Comparison of ENCODE assay signal across 30 cellular contexts in genomic region chr6:42764883-42765653, GRCh38. TPM values are rescaled to one million over a fixed set of nuclear protein-coding genes. Genes with fewer than 3 reads are reported as not detected.
DNase-seq lines count a peak whose midpoint lies in the region; ATAC-seq and TF ChIP-seq lines count a peak whose summit lies in the region.
"Had no signal": no experiment of that assay in that cellular context is flagged by ENCODE, and none has a peak within 500 bp of the region (broad histone marks: within the 10 kb centered on the region; RNA-seq: fewer than 3 reads in every experiment).

No MANE protein-coding gene starts in this region.

- no peaks in the 10 kb centered on the region for H3K79me2 ChIP-seq in PC-3 (ENCODE audit: low read length)

- peak overlapping the region; percentile 66 for H3K4me2 ChIP-seq in PC-3 (ENCODE audit: low read length)
- H3K4me2 ChIP-seq: smooth muscle cell had no signal

- H3K36me3 ChIP-seq in PC-3 (ENCODE audit: low read depth, low read length) (no peaks in the 10 kb centered on the region), body of pancreas (replicated peaks in 1 of 2; ENCODE audit: insufficient read depth in 1 of 2, low read depth in 2 of 2) (no peaks in the 10 kb centered on the region)
- H3K36me3 ChIP-seq: cardiac muscle cell, right atrium auricular region, SJSA1 had no signal

- CTCF ChIA-PET in PC-3 (lab: Charles Lee) = interaction anchor here (0.6 kb wide), 1 partner anchor 18 kb away, joined by 4 read pairs; no protein-coding TSS in a partner anchor

- no peak overlapping the region for H3K9ac ChIP-seq in PC-3 (ENCODE audit: low read length)

- TF ChIP-seq CTCF in natural killer cell (IDR thresholded peaks at IDR 0.05) (no peak), PC-3 (conservative IDR thresholded peaks at IDR 0.05; ENCODE audit: low read depth, low read length) (no peak), body of pancreas (IDR thresholded peaks at IDR 0.05) (no peak)

- H3K9me3 ChIP-seq in PC-3 (ENCODE audit: low read length) = no peaks in the 10 kb centered on the region
- H3K9me3 ChIP-seq in body of pancreas = no peaks in the 10 kb centered on the region
- H3K9me3 ChIP-seq: esophagus squamous epithelium, right atrium auricular region, SJSA1, stomach, tibial artery had no signal

- no peaks in the 10 kb centered on the region for H4K20me1 ChIP-seq in PC-3 (ENCODE audit: low read length)

- intact Hi-C loops in natural killer cell (cut with micrococcal nuclease) (no loop called here), PC-3 (cut with micrococcal nuclease) (no loop called here), body of pancreas (cut with DNase I) (no loop called here)

- no peak overlapping the region for H2AFZ ChIP-seq in PC-3 (ENCODE audit: low read length)

- H3K4me3 ChIP-seq in PC-3 (ENCODE audit: low read length) (no peak overlapping the region), body of pancreas (no peak overlapping the region)
- H3K4me3 ChIP-seq: cardiac muscle cell, esophagus squamous epithelium, right atrium auricular region, SJSA1, smooth muscle cell, stomach, tibial artery had no signal

- ATAC-seq in natural killer cell = no peak
- ATAC-seq in natural killer cell treated with Interleukin-12 subunit alpha and Interleukin-12 subunit beta and Interleukin-15 and Interleukin-18, amount 100 ng/mL, for 72 hours = no peak
- no peak for ATAC-seq in PC-3
- ATAC-seq in body of pancreas = no peak
- ATAC-seq in HG03439 (IDR thresholded peaks at IDR 0.05; ENCODE audit: unreplicated experiment) = no peak
- ATAC-seq: activated CD4-positive, alpha-beta T cell treated with anti-CD3 and anti-CD28 coated beads for 36 hours; activated naive CD4-positive, alpha-beta T cell treated with anti-CD3 and anti-CD28 coated beads, Interleukin-2, amount 50 U/mL, for 72 hours; left ventricle myocardium superior had no signal

- H3K27ac Mint-ChIP-seq in natural killer cell = peak overlapping the region; percentile 88 to 94
- H3K27ac Mint-ChIP-seq in natural killer cell treated with Interleukin-12 subunit alpha and Interleukin-12 subunit beta and Interleukin-15 and Interleukin-18, amount 100 ng/mL, for 72 hours = peak overlapping the region in 1 of 2 donors; percentile 92
- H3K27ac Mint-ChIP-seq in immature natural killer cell = peak overlapping the region; percentile 54 to 98 (median 86)
- H3K27ac Mint-ChIP-seq: activated CD4-positive, alpha-beta T cell treated with anti-CD3 and anti-CD28 coated beads for 36 hours; activated naive CD4-positive, alpha-beta T cell treated with anti-CD3 and anti-CD28 coated beads, Interleukin-2, amount 50 U/mL, for 72 hours had no signal

- DNase-seq in natural killer cell (no peak), PC-3 (no peak), immature natural killer cell (no peak), NCI-H1436 (lab: John Stamatoyannopoulos, UW) (no peak), body of pancreas (no peak), C1 segment of cervical spinal cord (lab: John Stamatoyannopoulos, UW) (no peak)
- no peak for DNase-seq in natural killer cell treated with Interleukin-12 subunit alpha and Interleukin-12 subunit beta and Interleukin-15 and Interleukin-18, amount 100 ng/mL, for 72 hours (ENCODE audit: low spot score)
- DNase-seq: activated CD4-positive, alpha-beta T cell treated with anti-CD3 and anti-CD28 coated beads for 36 hours; activated T-cell treated with anti-CD3 and anti-CD28 coated beads for 4 hours; anterior cingulate cortex; DND-41; esophagus squamous epithelium; left ventricle myocardium superior; NCI-H1092; NCI-H2029 treated with DMSO at 0.1 percent for 48 hours; NCI-H446; NCI-H774; stimulated activated CD4-positive, alpha-beta T cell treated with anti-CD3 and anti-CD28 coated beads, Interleukin-1b, Interleukin-23, amount 100 ng/mL, for 48 hours; stimulated activated CD8-positive, alpha-beta memory T cell treated with anti-CD3 and anti-CD28 coated beads, Interleukin-4, amount 100 ng/mL, for 48 hours; stomach; tibial artery had no signal

- TF ChIP-seq POLR2A in body of pancreas (IDR thresholded peaks at IDR 0.05) = no peak

- POLR2A ChIA-PET in PC-3 (lab: Charles Lee; ENCODE audit: unreplicated experiment) = no interaction called here

- no peaks in the 10 kb centered on the region for H3K9me2 ChIP-seq in PC-3 (replicated peaks; ENCODE audit: low read length)

- H3K27ac ChIP-seq in PC-3 (ENCODE audit: low read length) = peak overlapping the region; percentile 84
- no peak overlapping the region for H3K27ac ChIP-seq in body of pancreas
- H3K27ac ChIP-seq: cardiac muscle cell, esophagus squamous epithelium, right atrium auricular region, stomach, tibial artery had no signal

- 87 to 89% methylated on average over 10 of the region's 10 CpGs for WGBS in body of pancreas, 2 donors

- no TSS peak for BruUV-seq in PC-3 (replicated peaks; lab: Mats Ljungman, UMichigan)

- no peaks in the 10 kb centered on the region for H3K9me3 Mint-ChIP-seq in natural killer cell
- no peaks in the 10 kb centered on the region for H3K9me3 Mint-ChIP-seq in natural killer cell treated with Interleukin-12 subunit alpha and Interleukin-12 subunit beta and Interleukin-15 and Interleukin-18, amount 100 ng/mL, for 72 hours
- no peaks in the 10 kb centered on the region for H3K9me3 Mint-ChIP-seq in immature natural killer cell
- H3K9me3 Mint-ChIP-seq: activated naive CD4-positive, alpha-beta T cell treated with anti-CD3 and anti-CD28 coated beads, Interleukin-2, amount 50 U/mL, for 72 hours; neural crest cell had no signal

- H3K4me1 Mint-ChIP-seq in natural killer cell = peaks cover 43 to 45% of the 10 kb centered on the region in 2 donors
- peaks cover 36 to 40% of the 10 kb centered on the region in 2 donors for H3K4me1 Mint-ChIP-seq in natural killer cell treated with Interleukin-12 subunit alpha and Interleukin-12 subunit beta and Interleukin-15 and Interleukin-18, amount 100 ng/mL, for 72 hours (ENCODE audit: low read depth in 2 of 2)
- peaks cover 45 to 54% of the 10 kb centered on the region in 2 donors for H3K4me1 Mint-ChIP-seq in immature natural killer cell

- H3K4me1 ChIP-seq in PC-3 (ENCODE audit: insufficient read depth, low read length) (peaks cover 19% of the 10 kb centered on the region), body of pancreas (no peaks in the 10 kb centered on the region)
- H3K4me1 ChIP-seq: right atrium auricular region, stomach had no signal

- H3K27me3 ChIP-seq in PC-3 (ENCODE audit: low read length) = no peaks in the 10 kb centered on the region
- H3K27me3 ChIP-seq in body of pancreas = no peaks in the 10 kb centered on the region
- H3K27me3 ChIP-seq: cardiac muscle cell, esophagus squamous epithelium, right atrium auricular region, SJSA1, stomach, tibial artery had no signal

- H3K4me3 Mint-ChIP-seq in natural killer cell (no peak overlapping the region), immature natural killer cell (peak overlapping the region in 3 of 5 donors; percentile 25 to 27 (median 26))
- no peak overlapping the region for H3K4me3 Mint-ChIP-seq in natural killer cell treated with Interleukin-12 subunit alpha and Interleukin-12 subunit beta and Interleukin-15 and Interleukin-18, amount 100 ng/mL, for 72 hours
- H3K4me3 Mint-ChIP-seq: activated CD4-positive, alpha-beta T cell treated with anti-CD3 and anti-CD28 coated beads for 36 hours; neural crest cell had no signal

- H3K36me3 Mint-ChIP-seq in natural killer cell = no peaks in the 10 kb centered on the region
- no peaks in the 10 kb centered on the region for H3K36me3 Mint-ChIP-seq in natural killer cell treated with Interleukin-12 subunit alpha and Interleukin-12 subunit beta and Interleukin-15 and Interleukin-18, amount 100 ng/mL, for 72 hours
- peaks cover 0 to 11% (median 3%) of the 10 kb centered on the region in 3 donors for H3K36me3 Mint-ChIP-seq in immature natural killer cell
- H3K36me3 Mint-ChIP-seq: activated naive CD4-positive, alpha-beta T cell treated with anti-CD3 and anti-CD28 coated beads, Interleukin-2, amount 50 U/mL, for 72 hours had no signal

- H3F3A ChIP-seq in PC-3 (ENCODE audit: low read length, unreplicated experiment) = peaks cover 8% of the 10 kb centered on the region

- H3K27me3 Mint-ChIP-seq in natural killer cell (ENCODE audit: low read depth in 2 of 2) (no peaks in the 10 kb centered on the region), immature natural killer cell (ENCODE audit: low read depth in 3 of 3) (peaks cover 0 to 9% (median 6%) of the 10 kb centered on the region in 3 donors)
- H3K27me3 Mint-ChIP-seq in natural killer cell treated with Interleukin-12 subunit alpha and Interleukin-12 subunit beta and Interleukin-15 and Interleukin-18, amount 100 ng/mL, for 72 hours = no peaks in the 10 kb centered on the region
- H3K27me3 Mint-ChIP-seq: activated CD4-positive, alpha-beta T cell treated with anti-CD3 and anti-CD28 coated beads for 36 hours had no signal

RNA-seq across cellular contexts. Expression of gene BICRAL, which starts 16.8 kb away (rescaled TPM):
- 10 to 100 TPM; 31.1 to 43.4 (median 37.1) TPM for total RNA-seq in natural killer cell
- 10 to 100 TPM; 13.5 to 13.9 TPM for total RNA-seq in natural killer cell treated with Interleukin-12 subunit alpha and Interleukin-12 subunit beta and Interleukin-15 and Interleukin-18, amount 100 ng/mL, for 72 hours
- 3.3 and 3.5 TPM in 2 replicates for total RNA-seq in PC-3 (2014; rRNA removed)
- 1 to 10 TPM; 1.9 to 5.3 (median 2.4) TPM for polyA plus RNA-seq in immature natural killer cell
- 1 to 10 TPM; 6.9 to 8.6 TPM for total RNA-seq in body of pancreas

RNA-seq across cellular contexts. Expression of gene TBCC, which starts 19.2 kb away (rescaled TPM):
- total RNA-seq in natural killer cell (10 to 100 TPM; 64.1 to 77.6 (median 65.6) TPM), PC-3 (2014; rRNA removed) (32.3 and 36.5 TPM in 2 replicates), body of pancreas (10 to 100 TPM; 14.5 to 25.4 TPM)
- 10 to 100 TPM; 28.8 to 32.6 TPM for total RNA-seq in natural killer cell treated with Interleukin-12 subunit alpha and Interleukin-12 subunit beta and Interleukin-15 and Interleukin-18, amount 100 ng/mL, for 72 hours
- polyA plus RNA-seq in immature natural killer cell = 100 to 1,000 TPM; 109 to 140 (median 134) TPM

RNA-seq across cellular contexts. Expression of gene PRPH2, which starts 42.7 kb away (rescaled TPM):
- total RNA-seq in natural killer cell (under 1 TPM; 0.12 to 0.16 (median 0.13) TPM), PC-3 (2014; rRNA removed) (not detected in 2 replicates), body of pancreas (1 to 10 TPM; 1.0 to 4.3 TPM)
- total RNA-seq in natural killer cell treated with Interleukin-12 subunit alpha and Interleukin-12 subunit beta and Interleukin-15 and Interleukin-18, amount 100 ng/mL, for 72 hours = under 1 TPM in 1 of 2 donors, not detected in 1; 0.10 TPM
- under 1 TPM in 2 of 3 donors, not detected in 1; 0.08 to 0.25 TPM for polyA plus RNA-seq in immature natural killer cell
- total RNA-seq: activated CD4-positive, alpha-beta T cell treated with anti-CD3 and anti-CD28 coated beads for 36 hours; activated naive CD4-positive, alpha-beta T cell treated with anti-CD3 and anti-CD28 coated beads, Interleukin-2, amount 50 U/mL, for 72 hours; mononuclear cell; neural crest cell; SJSA1; smooth muscle cell; T-helper 1 cell treated with Interleukin-12 subunit alpha and Interleukin-12 subunit beta and Interleukin-4 antibody, amounts not matched to agents 30 ng/mL and 1 ng/mL, for 36 hours had no signal
- polyA plus RNA-seq: smooth muscle cell had no signal

Comparison
In these comparisons a context has a peak if more than half of its experiments do, and no peak if none do; other contexts are left out.
1. H3K4me3 Mint-ChIP-seq: peak in immature natural killer cell (3 of 5); none in natural killer cell (single experiment) and natural killer cell treated with Interleukin-12 subunit alpha and Interleukin-12 subunit beta and Interleukin-15 and Interleukin-18, amount 100 ng/mL, for 72 hours (single experiment).